ENCODE assay signal across 1 cellular context in the genomic region with DNA sequence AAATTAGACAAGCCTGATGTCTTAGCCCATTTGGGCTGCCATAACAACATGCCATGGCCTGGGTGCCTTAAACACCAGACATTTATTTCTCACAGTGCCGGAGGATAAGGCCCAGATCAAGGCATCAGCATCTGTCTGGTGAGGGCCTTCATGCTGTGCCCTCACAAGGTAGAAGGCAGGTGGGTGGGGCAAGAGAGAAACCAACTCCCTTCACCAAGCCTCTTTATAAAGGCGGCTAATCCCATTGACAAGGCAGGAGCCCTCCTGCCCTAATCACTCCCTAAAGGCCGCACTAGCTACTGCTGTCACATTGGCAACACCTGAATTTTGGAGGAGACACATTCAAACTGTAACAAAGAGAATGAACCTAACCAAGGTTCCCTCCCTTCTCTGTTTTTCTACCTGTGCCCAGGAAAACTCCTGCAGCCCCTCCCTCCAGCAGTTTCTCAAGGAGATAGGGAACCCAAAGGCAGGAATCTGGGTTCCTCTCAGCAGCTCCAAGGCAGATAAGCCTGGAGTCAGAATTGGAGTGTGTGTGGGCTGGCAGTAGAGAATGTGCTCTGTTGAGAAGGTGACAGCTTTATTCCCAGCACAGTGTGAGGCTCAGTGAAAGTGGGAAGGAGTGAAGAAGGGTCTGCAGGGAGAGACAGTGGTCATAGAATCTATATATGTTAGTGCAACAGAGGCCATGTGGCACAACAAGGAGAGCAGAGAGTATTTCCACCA.
TF ChIP-seq lines count a peak whose summit lies in the region.

No MANE protein-coding gene starts in this region.

TF ChIP-seq in H1, 55 proteins besides CTCF, POLR2A, EP300 and RAD21:
- TF ChIP-seq CBX5 (IDR thresholded peaks at IDR 0.05; ENCODE audit: low read depth, low read length) (no peak), TBP (IDR thresholded peaks at IDR 0.05; ENCODE audit: low read depth, low read length) (0 out of 2 replicates have a peak, but pooled peaks have one; percentile 35)
